Comparison of ENCODE assay signal across 30 cellular contexts in the genomic region with DNA sequence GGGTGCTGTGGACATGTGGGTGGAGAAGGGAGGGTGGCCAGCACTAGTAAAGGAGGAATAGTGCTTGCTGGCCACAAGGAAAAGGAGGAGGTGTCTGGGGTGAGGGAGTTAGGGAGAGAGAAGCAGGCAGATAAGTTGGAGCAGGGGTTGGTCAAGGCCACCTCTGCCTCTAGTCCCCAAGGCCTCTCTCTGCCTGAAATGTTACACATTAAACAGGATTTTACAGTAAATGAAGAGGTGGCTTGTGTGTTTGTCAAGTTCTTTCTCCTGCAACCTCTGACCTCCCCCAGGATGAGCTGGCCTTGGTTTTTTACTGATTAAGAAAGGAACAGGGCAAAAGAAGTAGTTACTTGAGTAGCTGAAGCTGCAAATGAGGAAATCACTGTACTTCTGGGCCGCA. TPM values are rescaled to one million over a fixed set of nuclear protein-coding genes. Genes with fewer than 3 reads are reported as not detected.
DNase-seq lines count a peak whose midpoint lies in the region; ATAC-seq, FAIRE-seq and TF ChIP-seq lines count a peak whose summit lies in the region.
"Had no signal": no experiment of that assay in that cellular context is flagged by ENCODE, and none has a peak within 500 bp of the region (broad histone marks: within the 10 kb centered on the region; RNA-seq: fewer than 3 reads in every experiment).

No MANE protein-coding gene starts in this region.

- peak overlapping the region; percentile 84 for H3K27ac ChIP-seq in layer of hippocampus (ENCODE audit: low read depth, low read length)
- H3K27ac ChIP-seq: brain microvascular endothelial cell, C4-2B, colonic mucosa, esophagus muscularis mucosa, gastrocnemius medialis, GM23248, SJSA1 had no signal

- no peaks in the 10 kb centered on the region for H3K27me3 ChIP-seq in layer of hippocampus (ENCODE audit: control insufficient read depth, insufficient read depth, low read length)
- H3K27me3 ChIP-seq: brain microvascular endothelial cell, colonic mucosa, esophagus muscularis mucosa, SJSA1 had no signal

- TF ChIP-seq POLR2A in GM12891 (IDR thresholded peaks at IDR 0.05; ENCODE audit: low read depth, low read length), result no peak

- FAIRE-seq in GM12891 (lab: Jason Lieb, UNC), result peak; percentile 9

- DNase-seq in GM12891 (ENCODE audit: insufficient read length, low spot score), result no peak
- peak; percentile 15 for DNase-seq in amniotic epithelial cell (ENCODE audit: low read depth)
- DNase-seq in renal cortical epithelial cell (ENCODE audit: low read depth), result peak; percentile 54
- DNase-seq: activated CD4-positive, alpha-beta T cell treated with anti-CD3 and anti-CD28 coated beads for 4 hours; activated CD8-positive, alpha-beta memory T cell treated with anti-CD3 and anti-CD28 coated beads for 24 hours; activated gamma-delta T cell; activated naive CD8-positive, alpha-beta T cell treated with anti-CD3 and anti-CD28 coated beads, Interleukin-2, amount 50 U/mL, for 24 hours; activated T-cell treated with anti-CD3 and anti-CD28 coated beads, Interleukin-2, amount 50 U/mL, for 1 hour; brain microvascular endothelial cell; colonic mucosa; DMS 273 treated with DMSO at 0.1 percent for 48 hours; gastrocnemius medialis; GM23248; hypothalamus; NCI-H1092; NCI-H187 treated with DMSO at 0.1 percent for 48 hours; NCI-H526 treated with DMSO at 0.1 percent for 48 hours; occipital lobe; retina; stimulated activated CD4-positive, alpha-beta T cell treated with anti-CD3 and anti-CD28 coated beads, Interleukin-2, amount 100 ng/mL, for 24 hours had no signal

- ATAC-seq in GM18907 (IDR thresholded peaks at IDR 0.05; ENCODE audit: unreplicated experiment) (no peak), HG03354 (IDR thresholded peaks at IDR 0.05; ENCODE audit: poor library complexity, severe bottlenecking, unreplicated experiment) (no peak), GM18502 (IDR thresholded peaks at IDR 0.05; ENCODE audit: poor library complexity, unreplicated experiment) (no peak)
- ATAC-seq: activated naive CD8-positive, alpha-beta T cell treated with anti-CD3 and anti-CD28 coated beads, Interleukin-2, amount 50 U/mL, for 24 hours; gastrocnemius medialis had no signal

TF ChIP-seq in GM12891, 5 proteins besides CTCF, POLR2A, EP300 and RAD21:
- TF ChIP-seq POU2F2 (IDR thresholded peaks at IDR 0.05; ENCODE audit: low read depth, low read length), result no peak
- no peak for TF ChIP-seq TAF1 (IDR thresholded peaks at IDR 0.05; ENCODE audit: low read depth, low read length)
- no peak for TF ChIP-seq PAX5 (IDR thresholded peaks at IDR 0.05; ENCODE audit: insufficient read depth, low read length, severe bottlenecking)
- no peak for TF ChIP-seq SPI1 (IDR thresholded peaks at IDR 0.05; ENCODE audit: low read depth, low read length)
- no peak for TF ChIP-seq POLR2AphosphoS5 (IDR thresholded peaks at IDR 0.05; ENCODE audit: low read depth, low read length)
TF ChIP-seq in GM12891: peak in this region for 0.

RNA-seq across cellular contexts. Expression of a gene that starts 1.9 kb away (rescaled TPM):
- not detected for polyA plus RNA-seq in GM12891 (2012; ENCODE audit: low read depth, missing spikeins)
- 0.35 and 0.55 TPM in 2 replicates for total RNA-seq in renal cortical epithelial cell
- total RNA-seq: GM23248, occipital lobe, RPMI7951, SJSA1, smooth muscle cell, subcutaneous adipose tissue had no signal
- polyA plus RNA-seq: GM23248, smooth muscle cell had no signal

RNA-seq across cellular contexts. Expression of a gene that starts 29.0 kb away (rescaled TPM):
- 15.8 TPM for polyA plus RNA-seq in GM12891 (2012; ENCODE audit: low read depth, missing spikeins)
- 11.3 and 25.1 TPM in 2 replicates for total RNA-seq in renal cortical epithelial cell

RNA-seq across cellular contexts. Expression of a gene that starts 58.5 kb away (rescaled TPM):
- polyA plus RNA-seq in GM12891 (2012; ENCODE audit: low read depth, missing spikeins), result 244 TPM
- total RNA-seq in renal cortical epithelial cell, result 409 and 442 TPM in 2 replicates
